In the genomic region with DNA sequence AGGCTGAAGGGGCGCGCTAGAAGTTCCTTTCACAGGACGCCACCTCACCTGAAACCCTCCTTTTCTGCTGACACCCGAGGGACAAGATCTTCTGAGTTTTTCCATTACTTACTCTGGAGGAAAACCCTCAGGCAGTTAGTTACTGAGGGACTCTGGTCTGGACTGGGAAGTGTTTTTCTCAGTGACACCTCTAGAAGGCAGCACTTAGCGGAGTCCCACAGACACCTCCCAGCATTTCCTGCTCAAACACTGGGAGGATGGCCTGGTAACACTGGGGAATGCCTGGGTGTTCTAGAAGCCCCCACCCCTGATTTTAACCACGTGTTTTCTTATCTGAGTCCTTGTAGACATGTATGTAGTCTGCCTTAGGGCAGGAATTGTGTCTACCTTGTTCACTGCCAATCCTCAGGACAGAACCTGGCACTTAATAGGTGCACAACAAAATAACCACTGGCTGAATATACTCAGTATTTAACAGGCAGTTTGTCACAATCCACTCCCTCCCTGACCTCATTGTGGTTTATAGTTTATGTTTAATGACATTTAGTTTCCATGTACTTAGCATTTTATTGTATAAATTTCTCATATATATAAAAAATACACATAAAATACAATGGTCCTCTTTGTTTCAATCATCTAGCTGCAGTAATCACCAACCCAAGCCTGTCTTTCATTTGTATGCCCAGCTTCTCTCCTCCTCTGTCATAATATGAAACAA, we compare ENCODE assay signal across 13 cellular contexts. TPM values are rescaled to one million over a fixed set of nuclear protein-coding genes. Genes with fewer than 3 reads are reported as not detected.
A peak's percentile ranks its signal among the peaks of the same experiment; 100 is the strongest.
DNase-seq lines count a peak whose midpoint lies in the region; ATAC-seq and TF ChIP-seq lines count a peak whose summit lies in the region.
"Had no signal": no experiment of that assay in that cellular context is flagged by ENCODE, and none has a peak within 500 bp of the region (broad histone marks: within the 10 kb centered on the region; RNA-seq: fewer than 3 reads in every experiment).

No MANE protein-coding gene starts in this region.

- no peaks in the 10 kb centered on the region for H3K9me3 ChIP-seq in CD8-positive, alpha-beta memory T cell (ENCODE audit: low read length)
- H3K9me3 ChIP-seq: right atrium auricular region had no signal

- peaks cover 0 to 4% (median 0%) of the 10 kb centered on the region in 5 donors for H3K9me3 Mint-ChIP-seq in CD8-positive, alpha-beta memory T cell
- H3K9me3 Mint-ChIP-seq: IgD-negative memory B cell; stimulated activated naive B cell treated with anti-CD40 and anti-IgM and Interleukin-4, amounts not matched to agents 10 μg/mL and 1 μg/mL and 100 μg/mL, for 72 hours had no signal

- H3K27me3 Mint-ChIP-seq in CD8-positive, alpha-beta memory T cell, result peaks cover 7 to 34% of the 10 kb centered on the region in 2 donors

- ATAC-seq in HG02610 (IDR thresholded peaks at IDR 0.05; ENCODE audit: unreplicated experiment), result no peak
- ATAC-seq: stimulated activated naive B cell treated with anti-CD40 and anti-IgM and Interleukin-4, amounts not matched to agents 10 μg/mL and 1 μg/mL and 100 μg/mL, for 72 hours had no signal

- H3K27ac ChIP-seq in CD8-positive, alpha-beta memory T cell (ENCODE audit: low read depth, low read length), result no peak overlapping the region
- H3K27ac ChIP-seq: coronary artery, right atrium auricular region had no signal

- DNase-seq in AG10803 (ENCODE audit: low read depth) (no peak), H4 (ENCODE audit: low spot score) (peak; percentile 52), SK-MEL-5 (ENCODE audit: low read depth, low spot score) (peak; percentile 57), iPS DF 4.7 (ENCODE audit: extremely low read depth, low spot score) (peak; percentile 33), activated T-cell treated with anti-CD3 and anti-CD28 coated beads for 4 hours (no peak), RPMI8226 (no peak)
- no peak for DNase-seq in CD8-positive, alpha-beta memory T cell
- DNase-seq: GDM1; stimulated activated naive B cell treated with anti-CD40 and anti-IgM and Interleukin-4, amounts not matched to agents 10 μg/mL and 1 μg/mL and 100 μg/mL, for 72 hours had no signal

- no peak overlapping the region for H3K4me3 Mint-ChIP-seq in CD8-positive, alpha-beta memory T cell
- H3K4me3 Mint-ChIP-seq: IgD-negative memory B cell; stimulated activated naive B cell treated with anti-CD40 and anti-IgM and Interleukin-4, amounts not matched to agents 10 μg/mL and 1 μg/mL and 100 μg/mL, for 72 hours had no signal

- in situ Hi-C loops in SK-MEL-5 (cut with HindIII; ENCODE audit: low pct_unique_long_range_greater_than_20kb, low sequenced_read_pairs), result no loop called here

- no peaks in the 10 kb centered on the region for H3K27me3 ChIP-seq in CD8-positive, alpha-beta memory T cell (ENCODE audit: insufficient read depth, low read length, poor library complexity, severe bottlenecking)
- H3K27me3 ChIP-seq: right atrium auricular region had no signal

- H3K4me3 ChIP-seq in AG10803 (ENCODE audit: low read length), result no peak overlapping the region
- no peak overlapping the region for H3K4me3 ChIP-seq in CD8-positive, alpha-beta memory T cell (ENCODE audit: low read length)
- H3K4me3 ChIP-seq: coronary artery, right atrium auricular region had no signal

- CTCF ChIA-PET in CD8-positive, alpha-beta memory T cell (lab: Charles Lee), result no interaction called here

- no peaks in the 10 kb centered on the region for H3K36me3 Mint-ChIP-seq in CD8-positive, alpha-beta memory T cell
- H3K36me3 Mint-ChIP-seq: IgD-negative memory B cell; stimulated activated naive B cell treated with anti-CD40 and anti-IgM and Interleukin-4, amounts not matched to agents 10 μg/mL and 1 μg/mL and 100 μg/mL, for 72 hours had no signal

- POLR2A ChIA-PET in CD8-positive, alpha-beta memory T cell (lab: Charles Lee), result no interaction called here

- H3K4me1 ChIP-seq in CD8-positive, alpha-beta memory T cell (ENCODE audit: insufficient read depth, low read length), result no peaks in the 10 kb centered on the region
- H3K4me1 ChIP-seq: right atrium auricular region had no signal

- TF ChIP-seq CTCF in AG10803 (conservative IDR thresholded peaks at IDR 0.05; ENCODE audit: low read length), result 0 out of 2 replicates have a peak, but pooled peaks have one; percentile 21

- no peak overlapping the region for H3K27ac Mint-ChIP-seq in CD8-positive, alpha-beta memory T cell
- H3K27ac Mint-ChIP-seq: IgD-negative memory B cell; stimulated activated naive B cell treated with anti-CD40 and anti-IgM and Interleukin-4, amounts not matched to agents 10 μg/mL and 1 μg/mL and 100 μg/mL, for 72 hours had no signal

- no peaks in the 10 kb centered on the region for H3K36me3 ChIP-seq in CD8-positive, alpha-beta memory T cell (ENCODE audit: insufficient read depth, low read length)
- H3K36me3 ChIP-seq: right atrium auricular region had no signal

- no peaks in the 10 kb centered on the region for H3K4me1 Mint-ChIP-seq in CD8-positive, alpha-beta memory T cell
- H3K4me1 Mint-ChIP-seq: IgD-negative memory B cell; stimulated activated naive B cell treated with anti-CD40 and anti-IgM and Interleukin-4, amounts not matched to agents 10 μg/mL and 1 μg/mL and 100 μg/mL, for 72 hours had no signal

RNA-seq across cellular contexts. Expression of a gene that starts 4.8 kb away (rescaled TPM):
- 0.19 TPM in 1 of 2 replicates, not detected in the other for total RNA-seq in H4 (2014; rRNA removed; shearing (Covaris generic))
- total RNA-seq in SK-MEL-5 (2014; rRNA removed; shearing (Covaris generic)), result 0.80 TPM in 1 of 2 replicates, not detected in the other
- polyA plus RNA-seq in SK-MEL-5 (2015; cell fraction: cytosol; rRNA removed), result not detected in 2 replicates
- not detected in 2 replicates for polyA plus RNA-seq in SK-MEL-5 (2015; cell fraction: nucleus; rRNA removed)
- total RNA-seq in CD8-positive, alpha-beta memory T cell, result not detected
- not detected for polyA plus RNA-seq in CD8-positive, alpha-beta memory T cell
- total RNA-seq: right atrium auricular region had no signal
- polyA plus RNA-seq: IgD-negative memory B cell had no signal

Comparison
In these comparisons a context has a peak if more than half of its experiments do, and no peak if none do; other contexts are left out.
1. DNase-seq: peak in H4 (single experiment), SK-MEL-5 (single experiment) and iPS DF 4.7 (single experiment); none in AG10803 (single experiment), activated T-cell treated with anti-CD3 and anti-CD28 coated beads for 4 hours (single experiment), CD8-positive, alpha-beta memory T cell (0 of 5) and RPMI8226 (single experiment).